8 cellular contexts compared by ENCODE assay signal in genomic region chr5:139652788-139653241, GRCh38. TPM values are rescaled to one million over a fixed set of nuclear protein-coding genes. Genes with fewer than 3 reads are reported as not detected.
DNase-seq lines count a peak whose midpoint lies in the region; ATAC-seq lines count a peak whose summit lies in the region.

No MANE protein-coding gene starts in this region.

- ATAC-seq in GM18502 (IDR thresholded peaks at IDR 0.05; ENCODE audit: poor library complexity, unreplicated experiment): peak; percentile 38
- peak; percentile 30 for ATAC-seq in HG02884 (IDR thresholded peaks at IDR 0.05; ENCODE audit: unreplicated experiment)
- no peak for ATAC-seq in HG02970 (IDR thresholded peaks at IDR 0.05; ENCODE audit: low FRiP score, unreplicated experiment)

- DNase-seq in amniotic epithelial cell (ENCODE audit: low read depth): peak; percentile 56
- DNase-seq in medulla oblongata (ENCODE audit: extremely low spot score): peak; percentile 47
- no peak for DNase-seq in T1000 (lab: John Stamatoyannopoulos, UW)
- no peak for DNase-seq in HT-29 (ENCODE audit: low spot score)
- no peak for DNase-seq in LoVo (ENCODE audit: low spot score)

RNA-seq across cellular contexts. Expression of gene CXXC5, which starts 4.7 kb away (rescaled TPM):
- total RNA-seq in HT-29 (2014; rRNA removed; shearing (Covaris generic)): 211 and 220 TPM in 2 replicates

Comparison
In these comparisons a context has a peak if more than half of its experiments do, and no peak if none do; other contexts are left out.
1. DNase-seq: peak in amniotic epithelial cell (single experiment) and medulla oblongata (single experiment); none in T1000 (single experiment), HT-29 (single experiment) and LoVo (single experiment).